ENCODE assay signal across 25 cellular contexts in genomic region chr20:14918281-14918680, GRCh38.
"Had no signal": no experiment of that assay in that cellular context is flagged by ENCODE, and none has a peak within 500 bp of the region (broad histone marks: within the 10 kb centered on the region; RNA-seq: fewer than 3 reads in every experiment).

No MANE protein-coding gene starts in this region.

- H3K27ac Mint-ChIP-seq: activated CD4-positive, alpha-beta memory T cell treated with anti-CD3 and anti-CD28 coated beads, Interleukin-2, amount 10 ng/mL, durations not matched to agents 7 days and 5 days; activated CD4-positive, alpha-beta T cell treated with anti-CD3 and anti-CD28 coated beads for 36 hours; activated CD4-positive, alpha-beta T cell treated with anti-CD3 and anti-CD28 coated beads, Interleukin-2, amount 10 ng/mL, durations not matched to agents 7 days and 5 days; activated naive CD8-positive, alpha-beta T cell treated with anti-CD3 and anti-CD28 coated beads for 36 hours; activated T-helper 17 cell treated with anti-CD3 and anti-CD28 coated beads, Interleukin-2, amount 50 U/mL, for 72 hours; effector memory CD8-positive, alpha-beta T cell had no signal

- H3K36me3 Mint-ChIP-seq: activated naive CD8-positive, alpha-beta T cell treated with anti-CD3 and anti-CD28 coated beads for 36 hours had no signal

- H3K27me3 ChIP-seq: brain microvascular endothelial cell, esophagus muscularis mucosa, foreskin keratinocyte, gastrocnemius medialis had no signal

- H3K9me3 ChIP-seq: esophagus muscularis mucosa, gastrocnemius medialis, heart left ventricle had no signal

- H3K4me1 Mint-ChIP-seq: activated CD4-positive, alpha-beta memory T cell treated with anti-CD3 and anti-CD28 coated beads, Interleukin-2, amount 10 ng/mL, durations not matched to agents 7 days and 5 days; activated CD4-positive, alpha-beta T cell treated with anti-CD3 and anti-CD28 coated beads for 36 hours; activated CD4-positive, alpha-beta T cell treated with anti-CD3 and anti-CD28 coated beads, Interleukin-2, amount 10 ng/mL, durations not matched to agents 7 days and 5 days; activated naive CD8-positive, alpha-beta T cell treated with anti-CD3 and anti-CD28 coated beads for 36 hours; activated T-helper 17 cell treated with anti-CD3 and anti-CD28 coated beads, Interleukin-2, amount 50 U/mL, for 72 hours had no signal

- H3K27ac ChIP-seq: brain microvascular endothelial cell, esophagus muscularis mucosa, foreskin keratinocyte, heart left ventricle had no signal

- H3K36me3 ChIP-seq: brain microvascular endothelial cell, esophagus muscularis mucosa, gastrocnemius medialis, heart left ventricle had no signal

- H3K27me3 Mint-ChIP-seq: activated CD4-positive, alpha-beta memory T cell treated with anti-CD3 and anti-CD28 coated beads, Interleukin-2, amount 10 ng/mL, durations not matched to agents 7 days and 5 days; activated CD4-positive, alpha-beta T cell treated with anti-CD3 and anti-CD28 coated beads for 36 hours; activated CD4-positive, alpha-beta T cell treated with anti-CD3 and anti-CD28 coated beads, Interleukin-2, amount 10 ng/mL, durations not matched to agents 7 days and 5 days; activated naive CD8-positive, alpha-beta T cell treated with anti-CD3 and anti-CD28 coated beads for 36 hours; activated T-helper 17 cell treated with anti-CD3 and anti-CD28 coated beads, Interleukin-2, amount 50 U/mL, for 72 hours; effector memory CD8-positive, alpha-beta T cell had no signal

- H3K4me3 Mint-ChIP-seq: activated CD4-positive, alpha-beta memory T cell treated with anti-CD3 and anti-CD28 coated beads, Interleukin-2, amount 10 ng/mL, durations not matched to agents 7 days and 5 days; activated CD4-positive, alpha-beta T cell treated with anti-CD3 and anti-CD28 coated beads for 36 hours; activated CD4-positive, alpha-beta T cell treated with anti-CD3 and anti-CD28 coated beads, Interleukin-2, amount 10 ng/mL, durations not matched to agents 7 days and 5 days; activated naive CD8-positive, alpha-beta T cell treated with anti-CD3 and anti-CD28 coated beads for 36 hours; activated T-cell treated with anti-CD3 and anti-CD28 coated beads, Interleukin-2, amount 50 U/mL, for 4 hours; activated T-helper 17 cell treated with anti-CD3 and anti-CD28 coated beads, Interleukin-2, amount 50 U/mL, for 72 hours; effector memory CD8-positive, alpha-beta T cell had no signal

- DNase-seq: activated CD4-positive, alpha-beta memory T cell treated with anti-CD3 and anti-CD28 coated beads, Interleukin-2, amount 10 ng/mL, durations not matched to agents 7 days and 5 days; activated CD4-positive, alpha-beta T cell treated with anti-CD3 and anti-CD28 coated beads for 36 hours; activated CD4-positive, alpha-beta T cell treated with anti-CD3 and anti-CD28 coated beads, Interleukin-2, amount 10 ng/mL, durations not matched to agents 7 days and 5 days; activated CD4-positive, alpha-beta T cell treated with anti-CD3 and anti-CD28 coated beads, Interleukin-2, amount 50 U/mL, for 4 hours; activated CD4-positive, CD25-positive, alpha-beta regulatory T cell; activated CD4-positive, CD25-positive, alpha-beta regulatory T cell treated with anti-CD3 and anti-CD28 coated beads, Interleukin-2, amount 50 U/mL, for 72 hours; activated effector memory CD4-positive, alpha-beta T cell treated with Interleukin-2 at 50 U/mL for 16 hours; activated gamma-delta T cell treated with Interleukin-2 at 50 U/mL for 16 hours; activated naive CD4-positive, alpha-beta T cell treated with anti-CD3 and anti-CD28 coated beads, Interleukin-2, amount 50 U/mL, for 16 hours; activated naive CD4-positive, alpha-beta T cell treated with Interleukin-2 at 50 U/mL for 16 hours; activated naive CD8-positive, alpha-beta T cell treated with anti-CD3 and anti-CD28 coated beads for 36 hours; activated T-cell treated with anti-CD3 and anti-CD28 coated beads, Interleukin-2, amount 50 U/mL, for 4 hours; brain microvascular endothelial cell; cortex of kidney; dermis blood vessel endothelial cell; effector CD4-positive, alpha-beta T cell; effector memory CD8-positive, alpha-beta T cell; erythroblast; foreskin keratinocyte; gastrocnemius medialis; glutamatergic neuron; heart left ventricle; T-helper 2 cell had no signal

- H3K4me3 ChIP-seq: esophagus muscularis mucosa, gastrocnemius medialis, heart left ventricle had no signal

- H3K9me3 Mint-ChIP-seq: activated naive CD8-positive, alpha-beta T cell treated with anti-CD3 and anti-CD28 coated beads for 36 hours had no signal

- ATAC-seq: activated CD4-positive, alpha-beta T cell treated with anti-CD3 and anti-CD28 coated beads for 36 hours; activated T-cell treated with anti-CD3 and anti-CD28 coated beads, Interleukin-2, amount 50 U/mL, for 4 hours; activated T-helper 17 cell treated with anti-CD3 and anti-CD28 coated beads, Interleukin-2, amount 50 U/mL, for 72 hours; effector memory CD8-positive, alpha-beta T cell; foreskin keratinocyte; gastrocnemius medialis; heart left ventricle had no signal
